ENCODE assay signal across 14 cellular contexts in the genomic region with DNA sequence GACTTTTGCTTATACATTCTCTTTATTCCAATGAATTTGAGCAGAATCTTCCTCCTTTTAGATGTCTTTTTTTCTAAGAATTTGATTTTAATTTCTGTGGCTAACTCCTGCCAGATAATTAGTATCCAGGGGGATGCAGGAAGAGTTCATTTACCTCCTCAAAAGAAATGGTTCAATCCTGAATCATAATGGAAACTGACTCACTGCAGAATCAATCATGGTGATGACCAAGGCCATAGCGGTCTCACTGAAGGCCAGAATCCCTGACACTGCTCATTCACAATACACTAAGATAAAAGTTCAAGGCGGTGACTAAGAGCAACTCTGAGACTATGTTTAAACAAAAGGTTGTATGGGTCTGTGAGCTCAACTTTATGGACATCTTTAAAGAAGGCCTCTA.
DNase-seq lines count a peak whose midpoint lies in the region; TF ChIP-seq lines count a peak whose summit lies in the region.
"Had no signal": no experiment of that assay in that cellular context is flagged by ENCODE, and none has a peak within 500 bp of the region (broad histone marks: within the 10 kb centered on the region; RNA-seq: fewer than 3 reads in every experiment).

No MANE protein-coding gene starts in this region.

- no peaks in the 10 kb centered on the region for H3K9me3 ChIP-seq in neuron (ENCODE audit: low read length)
- H3K9me3 ChIP-seq: BLaER1, stomach had no signal

- H3K36me3 ChIP-seq in neuron (ENCODE audit: insufficient read depth, low read length) = no peaks in the 10 kb centered on the region
- H3K36me3 ChIP-seq: BLaER1, stomach had no signal

- no peak for TF ChIP-seq CTCF in AG10803 (conservative IDR thresholded peaks at IDR 0.05; ENCODE audit: low read length)

- DNase-seq in AG10803 (ENCODE audit: low read depth) = peak; percentile 56
- peak; percentile 97 for DNase-seq in M059J (ENCODE audit: low read depth)
- DNase-seq in dermis blood vessel endothelial cell = peak; percentile 73
- DNase-seq in activated CD4-positive, alpha-beta T cell treated with anti-CD3 and anti-CD28 coated beads for 1 hour = no peak
- DNase-seq in putamen (ENCODE audit: low spot score) = no peak
- DNase-seq in activated gamma-delta T cell treated with Interleukin-2 at 50 U/mL for 16 hours = no peak
- DNase-seq in GDM1 (lab: John Stamatoyannopoulos, UW) = no peak
- DNase-seq: DMS153, NCI-H2029 treated with DMSO at 0.1 percent for 48 hours, NCI-H69, stomach had no signal

- H3K27me3 ChIP-seq in neuron (ENCODE audit: insufficient read depth, low read length) = no peaks in the 10 kb centered on the region
- H3K27me3 ChIP-seq: BLaER1, stomach had no signal

- H3K4me1 ChIP-seq in neuron (ENCODE audit: insufficient read depth, low read length) = peaks cover 18% of the 10 kb centered on the region
- H3K4me1 ChIP-seq: stomach had no signal

- peak overlapping the region; percentile 65 for H2AFZ ChIP-seq in neuron (ENCODE audit: low read depth, low read length)

- H3K4me3 ChIP-seq in AG10803 (ENCODE audit: low read length) = no peak overlapping the region
- H3K4me3 ChIP-seq in neuron (ENCODE audit: low read length) = no peak overlapping the region
- H3K4me3 ChIP-seq: BLaER1, lung, stomach had no signal

Comparison
In these comparisons a context has a peak if more than half of its experiments do, and no peak if none do; other contexts are left out.
1. DNase-seq: peak in AG10803 (single experiment), M059J (single experiment) and dermis blood vessel endothelial cell (single experiment); none in activated CD4-positive, alpha-beta T cell treated with anti-CD3 and anti-CD28 coated beads for 1 hour (single experiment), putamen (single experiment), activated gamma-delta T cell treated with Interleukin-2 at 50 U/mL for 16 hours (single experiment) and GDM1 (single experiment).